ENCODE assay signal across 1 cellular context in the genomic region with DNA sequence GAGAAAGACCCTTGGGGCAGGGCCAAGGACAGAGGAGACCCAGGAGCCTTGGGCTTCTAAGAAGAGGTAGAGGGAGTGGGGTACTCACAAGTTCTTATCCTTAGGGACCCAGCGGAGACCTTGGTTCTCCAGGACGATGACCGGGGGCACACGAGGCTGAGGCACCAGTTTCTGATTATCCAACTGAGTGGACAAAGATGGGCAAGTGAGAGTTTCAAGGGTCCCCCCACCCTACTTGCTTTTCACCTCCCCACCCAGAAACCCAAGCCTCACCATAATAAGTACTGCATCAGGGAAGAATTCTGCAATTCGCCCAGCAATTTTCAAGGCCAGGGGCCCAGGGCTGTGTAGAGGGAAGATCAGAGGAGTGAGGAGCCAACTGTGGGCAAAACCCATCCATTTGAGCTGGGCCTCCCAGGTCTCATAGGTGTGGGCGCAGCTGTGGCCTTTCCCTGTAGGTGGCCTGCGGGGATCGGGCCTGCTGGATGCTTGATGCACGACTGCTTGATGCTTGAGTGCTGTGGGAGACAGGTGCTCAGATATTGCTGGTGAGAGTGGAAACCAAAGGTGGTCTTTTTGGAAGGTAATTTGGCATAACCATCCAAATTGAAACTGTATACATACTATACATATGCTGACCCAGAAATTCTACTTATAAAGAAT.
TF ChIP-seq lines count a peak whose summit lies in the region.

No MANE protein-coding gene starts in this region.

TF ChIP-seq in HCT116, 20 proteins besides CTCF, POLR2A, EP300 and RAD21 (continued from another document):
- TF ChIP-seq, protein P1, sequence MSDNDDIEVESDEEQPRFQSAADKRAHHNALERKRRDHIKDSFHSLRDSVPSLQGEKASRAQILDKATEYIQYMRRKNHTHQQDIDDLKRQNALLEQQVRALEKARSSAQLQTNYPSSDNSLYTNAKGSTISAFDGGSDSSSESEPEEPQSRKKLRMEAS (IDR thresholded peaks at IDR 0.05): no peak
- TF ChIP-seq FOSL1 (IDR thresholded peaks at IDR 0.05; ENCODE audit: low read depth) (no peak), POLR2AphosphoS5 (IDR thresholded peaks at IDR 0.05; ENCODE audit: low read depth, low read length) (no peak), ZNF274 (IDR thresholded peaks at IDR 0.05; ENCODE audit: low read depth, low read length) (no peak), CBX3 (IDR thresholded peaks at IDR 0.05; ENCODE audit: low read depth) (no peak), CEBPB (IDR thresholded peaks at IDR 0.05; ENCODE audit: low read depth) (no peak), TCF7L2 (IDR thresholded peaks at IDR 0.05; ENCODE audit: borderline replicate concordance, extremely low read depth, insufficient read depth, insufficient read length) (no peak), ELF1 (IDR thresholded peaks at IDR 0.05; ENCODE audit: borderline replicate concordance, low read depth) (no peak), JUND (IDR thresholded peaks at IDR 0.05) (no peak), REST (IDR thresholded peaks at IDR 0.05; ENCODE audit: low read depth) (no peak), EGR1 (IDR thresholded peaks at IDR 0.05; ENCODE audit: low read depth) (no peak), SP1 (IDR thresholded peaks at IDR 0.05; ENCODE audit: low read depth) (no peak), ZBTB33 (IDR thresholded peaks at IDR 0.05; ENCODE audit: extremely low read depth, insufficient replicate concordance, low read length) (no peak), EZH2 (IDR thresholded peaks at IDR 0.05) (no peak), SIN3A (IDR thresholded peaks at IDR 0.05; ENCODE audit: low read depth) (no peak), SRF (IDR thresholded peaks at IDR 0.05; ENCODE audit: low read depth) (no peak), YY1 (IDR thresholded peaks at IDR 0.05; ENCODE audit: extremely low read depth, insufficient replicate concordance, low read depth, low read length) (no peak), EZH2phosphoT487 (IDR thresholded peaks at IDR 0.05; ENCODE audit: borderline replicate concordance) (no peak)
TF ChIP-seq in HCT116: peak in this region for 0.
